ENCODE assay signal across 32 cellular contexts in genomic region chr19:58392945-58393724, GRCh38. TPM values are rescaled to one million over a fixed set of nuclear protein-coding genes. Genes with fewer than 3 reads are reported as not detected.
DNase-seq lines count a peak whose midpoint lies in the region; ATAC-seq, FAIRE-seq and TF ChIP-seq lines count a peak whose summit lies in the region.
"Had no signal": no experiment of that assay in that cellular context is flagged by ENCODE, and none has a peak within 500 bp of the region (broad histone marks: within the 10 kb centered on the region; RNA-seq: fewer than 3 reads in every experiment).

No MANE protein-coding gene starts in this region.

- H3F3A ChIP-seq in neural progenitor cell (ENCODE audit: low read depth): peaks cover 31% of the 10 kb centered on the region

- TF ChIP-seq CTCF in WTC11 (IDR thresholded peaks at IDR 0.05): no peak
- TF ChIP-seq CTCF in neural progenitor cell (IDR thresholded peaks at IDR 0.05): no peak

- no peaks in the 10 kb centered on the region for H3K36me3 ChIP-seq in neural progenitor cell
- H3K36me3 ChIP-seq: breast epithelium had no signal

- no peak for ATAC-seq in WTC11
- no peak for ATAC-seq in HG03196 (IDR thresholded peaks at IDR 0.05; ENCODE audit: unreplicated experiment)
- no peak for ATAC-seq in HG03095 (IDR thresholded peaks at IDR 0.05; ENCODE audit: unreplicated experiment)
- ATAC-seq: activated CD8-positive, alpha-beta memory T cell treated with anti-CD3 and anti-CD28 coated beads, Interleukin-2, amount 10 ng/mL, durations not matched to agents 7 days and 5 days; lower lobe of right lung; stimulated activated effector memory CD8-positive, alpha-beta T cell treated with anti-CD3 and anti-CD28 coated beads, Interleukin-12 subunit alpha, Interleukin-12 subunit beta, amount 100 ng/mL, for 72 hours had no signal

- H4K20me1 ChIP-seq in neural progenitor cell (ENCODE audit: low read depth): peaks cover 9% of the 10 kb centered on the region

- no peak for FAIRE-seq in GM12892 (lab: Jason Lieb, UNC)
- FAIRE-seq in H54 (lab: Jason Lieb, UNC): no peak

- peaks cover 37% of the 10 kb centered on the region for H3K79me2 ChIP-seq in neural progenitor cell (ENCODE audit: low read depth)

- no peak overlapping the region for H3K4me2 ChIP-seq in neural progenitor cell
- H3K4me2 ChIP-seq: hepatocyte had no signal

- no peak overlapping the region for H3K9ac ChIP-seq in neural progenitor cell

- POLR2A ChIA-PET in WTC11 (lab: Charles Lee): no interaction called here

- peaks cover 20% of the 10 kb centered on the region for H3K4me1 Mint-ChIP-seq in WTC11
- H3K4me1 Mint-ChIP-seq in neural progenitor cell: peaks cover 14% of the 10 kb centered on the region

- no peak overlapping the region for H2AFZ ChIP-seq in neural progenitor cell (replicated peaks)
- H2AFZ ChIP-seq: hepatocyte had no signal

- peaks cover 3% of the 10 kb centered on the region for H3K4me1 ChIP-seq in neural progenitor cell

- H3K4me3 ChIP-seq in neural progenitor cell: no peak overlapping the region
- H3K4me3 ChIP-seq: breast epithelium, hepatocyte, lower lobe of right lung, MG63, upper lobe of left lung had no signal

- TF ChIP-seq POLR2A in GM12892 (IDR thresholded peaks at IDR 0.05; ENCODE audit: low read depth, low read length): peak; percentile 60; the same call in 1 of the 2 replicates
- no peak for TF ChIP-seq POLR2A in H54 (IDR thresholded peaks at IDR 0.05; ENCODE audit: low read depth, low read length)

- CTCF ChIA-PET in WTC11 (lab: Charles Lee): no interaction called here

- H3K4me3 Mint-ChIP-seq in WTC11: no peak overlapping the region
- peak overlapping the region; percentile 41 for H3K4me3 Mint-ChIP-seq in neural progenitor cell
- H3K4me3 Mint-ChIP-seq: activated CD8-positive, alpha-beta memory T cell treated with anti-CD3 and anti-CD28 coated beads, Interleukin-2, amount 10 ng/mL, durations not matched to agents 7 days and 5 days; stimulated activated effector memory CD8-positive, alpha-beta T cell treated with anti-CD3 and anti-CD28 coated beads, Interleukin-12 subunit alpha, Interleukin-12 subunit beta, amount 100 ng/mL, for 72 hours had no signal

- H3K9me3 Mint-ChIP-seq in WTC11 (no peaks in the 10 kb centered on the region), neural progenitor cell (no peaks in the 10 kb centered on the region)
- H3K9me3 Mint-ChIP-seq: CD4-positive, CD25-positive, alpha-beta regulatory T cell; naive B cell; stimulated activated effector memory CD8-positive, alpha-beta T cell treated with anti-CD3 and anti-CD28 coated beads, Interleukin-12 subunit alpha, Interleukin-12 subunit beta, amount 100 ng/mL, for 72 hours had no signal

- H3K27me3 Mint-ChIP-seq in WTC11 (ENCODE audit: low read depth) (peaks cover 19% of the 10 kb centered on the region), neural progenitor cell (ENCODE audit: insufficient read depth, low read depth) (peaks cover 5% of the 10 kb centered on the region)

- H3K27ac Mint-ChIP-seq in WTC11: peak overlapping the region; percentile 57; the same call in 1 of the 2 replicates
- no peak overlapping the region for H3K27ac Mint-ChIP-seq in neural progenitor cell
- H3K27ac Mint-ChIP-seq: activated CD8-positive, alpha-beta memory T cell treated with anti-CD3 and anti-CD28 coated beads, Interleukin-2, amount 10 ng/mL, durations not matched to agents 7 days and 5 days; CD4-positive, CD25-positive, alpha-beta regulatory T cell; naive B cell; stimulated activated effector memory CD8-positive, alpha-beta T cell treated with anti-CD3 and anti-CD28 coated beads, Interleukin-12 subunit alpha, Interleukin-12 subunit beta, amount 100 ng/mL, for 72 hours had no signal

- peaks cover 23% of the 10 kb centered on the region for H3K27me3 ChIP-seq in neural progenitor cell
- H3K27me3 ChIP-seq: MG63 had no signal

- no peaks in the 10 kb centered on the region for H3K9me3 ChIP-seq in neural progenitor cell (ENCODE audit: low read depth)
- H3K9me3 ChIP-seq: breast epithelium, lower lobe of right lung, MG63, upper lobe of left lung had no signal

- peaks cover 52% of the 10 kb centered on the region for H3K36me3 Mint-ChIP-seq in WTC11
- H3K36me3 Mint-ChIP-seq in neural progenitor cell: peaks cover 33% of the 10 kb centered on the region

- DNase-seq in DMS53 (lab: John Stamatoyannopoulos, UW) (peak; percentile 48), DMS53 treated with DMSO at 0.1 percent for 48 hours (lab: John Stamatoyannopoulos, UW; ENCODE audit: unreplicated experiment) (no peak), GM12892 (ENCODE audit: insufficient read length) (no peak), WTC11 (ENCODE audit: low spot score) (no peak), neural progenitor cell (ENCODE audit: low spot score) (no peak), H54 (ENCODE audit: insufficient read length, low spot score) (no peak)
- DNase-seq: activated CD4-positive, alpha-beta T cell treated with anti-CD3 and anti-CD28 coated beads, Interleukin-2, amount 50 U/mL, for 4 hours; activated CD8-positive, alpha-beta memory T cell treated with anti-CD3 and anti-CD28 coated beads, Interleukin-2, amount 10 ng/mL, durations not matched to agents 7 days and 5 days; activated naive CD4-positive, alpha-beta T cell treated with anti-CD3 and anti-CD28 coated beads, Interleukin-2, amount 50 U/mL, for 16 hours; CD4-positive, CD25-positive, alpha-beta regulatory T cell; EL; KG1; lower lobe of right lung; MG63; midbrain; naive B cell; NCI-H1105 treated with DMSO at 0.1 percent for 48 hours; NCI-H187 treated with DMSO at 0.1 percent for 48 hours; NCI-H2171 treated with DMSO at 0.1 percent for 48 hours; NCI-H510A treated with DMSO at 0.1 percent for 48 hours; nucleus accumbens; RPMI8226; stimulated activated CD4-positive, alpha-beta T cell treated with anti-CD3 and anti-CD28 coated beads, Interleukin-4, amount 100 ng/mL, for 24 hours; substantia nigra had no signal

- H3K27ac ChIP-seq in neural progenitor cell: no peak overlapping the region
- H3K27ac ChIP-seq: breast epithelium, hepatocyte, lower lobe of right lung, upper lobe of left lung had no signal

TF ChIP-seq in WTC11, 78 proteins besides CTCF, POLR2A, EP300 and RAD21 (continues in another document):
- TF ChIP-seq ZNF232 (CRISPR knock-in tag; IDR thresholded peaks at IDR 0.05) (no peak), TEAD1 (CRISPR knock-in tag; IDR thresholded peaks at IDR 0.05) (no peak), ATF1 (CRISPR knock-in tag; IDR thresholded peaks at IDR 0.05) (no peak), ATF6 (CRISPR knock-in tag; IDR thresholded peaks at IDR 0.05) (no peak)
- TF ChIP-seq, protein P1, sequence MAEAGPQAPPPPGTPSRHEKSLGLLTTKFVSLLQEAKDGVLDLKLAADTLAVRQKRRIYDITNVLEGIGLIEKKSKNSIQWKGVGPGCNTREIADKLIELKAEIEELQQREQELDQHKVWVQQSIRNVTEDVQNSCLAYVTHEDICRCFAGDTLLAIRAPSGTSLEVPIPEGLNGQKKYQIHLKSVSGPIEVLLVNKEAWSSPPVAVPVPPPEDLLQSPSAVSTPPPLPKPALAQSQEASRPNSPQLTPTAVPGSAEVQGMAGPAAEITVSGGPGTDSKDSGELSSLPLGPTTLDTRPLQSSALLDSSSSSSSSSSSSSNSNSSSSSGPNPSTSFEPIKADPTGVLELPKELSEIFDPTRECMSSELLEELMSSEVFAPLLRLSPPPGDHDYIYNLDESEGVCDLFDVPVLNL (CRISPR knock-in tag; IDR thresholded peaks at IDR 0.05; ENCODE audit: borderline replicate concordance, low read depth): no peak

RNA-seq across cellular contexts. Expression of gene RNF225, which starts 2.3 kb away (rescaled TPM):
- not detected for polyA plus RNA-seq in GM12892 (2012; ENCODE audit: missing spikeins)
- 1.1 to 1.8 TPM (median 1.5 TPM) in 3 replicates for total RNA-seq in WTC11 (2021)
- total RNA-seq in neural progenitor cell (ENCODE audit: low replicate concordance): 0.62 TPM in 1 of 2 replicates, not detected in the other
- total RNA-seq: A172, hepatocyte, lower lobe of right lung, pulmonary artery endothelial cell had no signal
- polyA plus RNA-seq: CD4-positive, CD25-positive, alpha-beta regulatory T cell; hepatocyte had no signal

RNA-seq across cellular contexts. Expression of gene RPS5, which starts 6.1 kb away (rescaled TPM):
- polyA plus RNA-seq in GM12892 (2012; ENCODE audit: missing spikeins): 2,354 TPM
- total RNA-seq in WTC11 (2021) (1,498 to 1,502 TPM (median 1,501 TPM) in 3 replicates), neural progenitor cell (ENCODE audit: low replicate concordance) (1,938 and 2,407 TPM in 2 replicates)

RNA-seq across cellular contexts. Expression of gene ZNF837, which starts 12.3 kb away (rescaled TPM):
- polyA plus RNA-seq in GM12892 (2012; ENCODE audit: missing spikeins): not detected
- total RNA-seq in WTC11 (2021) (3.4 to 4.9 TPM (median 4.6 TPM) in 3 replicates), neural progenitor cell (ENCODE audit: low replicate concordance) (1.4 and 8.5 TPM in 2 replicates)

RNA-seq across cellular contexts. Expression of gene ZNF584, which starts 15.3 kb away (rescaled TPM):
- 4.0 TPM for polyA plus RNA-seq in GM12892 (2012; ENCODE audit: missing spikeins)
- total RNA-seq in WTC11 (2021) (6.6 to 6.8 TPM (median 6.8 TPM) in 3 replicates), neural progenitor cell (ENCODE audit: low replicate concordance) (6.9 and 9.3 TPM in 2 replicates)

RNA-seq across cellular contexts. Expression of gene ZNF497, which starts 30.6 kb away (rescaled TPM):
- polyA plus RNA-seq in GM12892 (2012; ENCODE audit: missing spikeins): 0.36 TPM
- 1.7 to 2.1 TPM (median 2.0 TPM) in 3 replicates for total RNA-seq in WTC11 (2021)
- total RNA-seq in neural progenitor cell (ENCODE audit: low replicate concordance): 3.7 and 8.0 TPM in 2 replicates
